Comparison of ENCODE assay signal across 2 cellular contexts in genomic region chr10:13388478-13388877, GRCh38.
TF ChIP-seq lines count a peak whose summit lies in the region.

No MANE protein-coding gene starts in this region.

TF ChIP-seq in K562, 482 proteins besides CTCF, POLR2A, EP300 and RAD21 (continued from another document):
- TF ChIP-seq ZC3H8 (IDR thresholded peaks at IDR 0.05) = no peak
TF ChIP-seq in K562: peak in this region for 0.

TF ChIP-seq in endothelial cell of umbilical vein, 7 proteins besides CTCF, POLR2A, EP300 and RAD21 (continued from another document):
- TF ChIP-seq FOS (IDR thresholded peaks at IDR 0.05; ENCODE audit: borderline replicate concordance, insufficient read depth, low read length) (no peak), JUN (IDR thresholded peaks at IDR 0.05; ENCODE audit: borderline replicate concordance, insufficient read depth, insufficient read length, low read depth) (no peak), POLR2AphosphoS5 (IDR thresholded peaks at IDR 0.05; ENCODE audit: insufficient read depth, low read depth, low read length) (no peak)
